In the genomic region with DNA sequence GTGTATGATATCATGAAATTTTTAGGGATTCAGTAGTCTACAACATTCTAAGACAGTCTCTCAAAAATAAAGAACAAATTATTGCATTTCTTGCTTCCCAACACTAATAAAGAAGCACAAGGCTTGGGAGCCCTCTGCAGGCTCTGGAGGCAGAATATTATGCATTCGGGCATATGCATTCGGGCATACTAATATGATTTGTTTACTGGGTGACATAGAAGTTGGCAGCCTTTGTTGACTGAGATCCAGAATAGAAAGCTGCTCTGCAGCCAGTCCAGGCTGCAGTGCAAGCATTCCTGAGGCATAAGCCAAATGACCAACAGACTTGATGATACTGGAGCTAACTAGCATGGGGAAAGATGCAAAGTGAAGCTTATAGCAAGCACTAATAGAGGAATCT, we compare ENCODE assay signal across 2 cellular contexts.
TF ChIP-seq lines count a peak whose summit lies in the region.

No MANE protein-coding gene starts in this region.

TF ChIP-seq in SK-N-SH, 30 proteins besides CTCF, POLR2A, EP300 and RAD21 (continued from another document):
- TF ChIP-seq NFIC (IDR thresholded peaks at IDR 0.05; ENCODE audit: borderline replicate concordance) (no peak), TEAD4 (IDR thresholded peaks at IDR 0.05; ENCODE audit: borderline replicate concordance, insufficient read depth) (no peak), TCF12 (IDR thresholded peaks at IDR 0.05) (no peak), GABPA (IDR thresholded peaks at IDR 0.05; ENCODE audit: low read depth) (no peak), MEF2A (IDR thresholded peaks at IDR 0.05; ENCODE audit: borderline replicate concordance, low read depth) (no peak), GATA2 (CRISPR knock-in tag; IDR thresholded peaks at IDR 0.05) (no peak), RXRA (IDR thresholded peaks at IDR 0.05; ENCODE audit: borderline replicate concordance, low read depth) (no peak), YY1 (IDR thresholded peaks at IDR 0.05; ENCODE audit: low read depth) (no peak), SIN3A (IDR thresholded peaks at IDR 0.05; ENCODE audit: borderline replicate concordance, low read depth, low read length) (no peak)
- TF ChIP-seq, protein P1, sequence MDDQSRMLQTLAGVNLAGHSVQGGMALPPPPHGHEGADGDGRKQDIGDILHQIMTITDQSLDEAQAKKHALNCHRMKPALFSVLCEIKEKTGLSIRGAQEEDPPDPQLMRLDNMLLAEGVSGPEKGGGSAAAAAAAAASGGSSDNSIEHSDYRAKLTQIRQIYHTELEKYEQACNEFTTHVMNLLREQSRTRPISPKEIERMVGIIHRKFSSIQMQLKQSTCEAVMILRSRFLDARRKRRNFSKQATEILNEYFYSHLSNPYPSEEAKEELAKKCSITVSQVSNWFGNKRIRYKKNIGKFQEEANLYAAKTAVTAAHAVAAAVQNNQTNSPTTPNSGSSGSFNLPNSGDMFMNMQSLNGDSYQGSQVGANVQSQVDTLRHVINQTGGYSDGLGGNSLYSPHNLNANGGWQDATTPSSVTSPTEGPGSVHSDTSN (IDR thresholded peaks at IDR 0.05): no peak
- TF ChIP-seq, protein P2, sequence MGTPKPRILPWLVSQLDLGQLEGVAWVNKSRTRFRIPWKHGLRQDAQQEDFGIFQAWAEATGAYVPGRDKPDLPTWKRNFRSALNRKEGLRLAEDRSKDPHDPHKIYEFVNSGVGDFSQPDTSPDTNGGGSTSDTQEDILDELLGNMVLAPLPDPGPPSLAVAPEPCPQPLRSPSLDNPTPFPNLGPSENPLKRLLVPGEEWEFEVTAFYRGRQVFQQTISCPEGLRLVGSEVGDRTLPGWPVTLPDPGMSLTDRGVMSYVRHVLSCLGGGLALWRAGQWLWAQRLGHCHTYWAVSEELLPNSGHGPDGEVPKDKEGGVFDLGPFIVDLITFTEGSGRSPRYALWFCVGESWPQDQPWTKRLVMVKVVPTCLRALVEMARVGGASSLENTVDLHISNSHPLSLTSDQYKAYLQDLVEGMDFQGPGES (IDR thresholded peaks at IDR 0.05; ENCODE audit: low read depth, low read length): no peak
- TF ChIP-seq, protein P3, sequence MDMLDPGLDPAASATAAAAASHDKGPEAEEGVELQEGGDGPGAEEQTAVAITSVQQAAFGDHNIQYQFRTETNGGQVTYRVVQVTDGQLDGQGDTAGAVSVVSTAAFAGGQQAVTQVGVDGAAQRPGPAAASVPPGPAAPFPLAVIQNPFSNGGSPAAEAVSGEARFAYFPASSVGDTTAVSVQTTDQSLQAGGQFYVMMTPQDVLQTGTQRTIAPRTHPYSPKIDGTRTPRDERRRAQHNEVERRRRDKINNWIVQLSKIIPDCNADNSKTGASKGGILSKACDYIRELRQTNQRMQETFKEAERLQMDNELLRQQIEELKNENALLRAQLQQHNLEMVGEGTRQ (IDR thresholded peaks at IDR 0.05; ENCODE audit: borderline replicate concordance, low read depth, low read length): no peak

TF ChIP-seq in SK-N-SH treated with all-trans-retinoic acid at 6 μM for 48 hours, 23 proteins besides CTCF, POLR2A, EP300 and RAD21 (continued from another document):
- TF ChIP-seq, protein P4, sequence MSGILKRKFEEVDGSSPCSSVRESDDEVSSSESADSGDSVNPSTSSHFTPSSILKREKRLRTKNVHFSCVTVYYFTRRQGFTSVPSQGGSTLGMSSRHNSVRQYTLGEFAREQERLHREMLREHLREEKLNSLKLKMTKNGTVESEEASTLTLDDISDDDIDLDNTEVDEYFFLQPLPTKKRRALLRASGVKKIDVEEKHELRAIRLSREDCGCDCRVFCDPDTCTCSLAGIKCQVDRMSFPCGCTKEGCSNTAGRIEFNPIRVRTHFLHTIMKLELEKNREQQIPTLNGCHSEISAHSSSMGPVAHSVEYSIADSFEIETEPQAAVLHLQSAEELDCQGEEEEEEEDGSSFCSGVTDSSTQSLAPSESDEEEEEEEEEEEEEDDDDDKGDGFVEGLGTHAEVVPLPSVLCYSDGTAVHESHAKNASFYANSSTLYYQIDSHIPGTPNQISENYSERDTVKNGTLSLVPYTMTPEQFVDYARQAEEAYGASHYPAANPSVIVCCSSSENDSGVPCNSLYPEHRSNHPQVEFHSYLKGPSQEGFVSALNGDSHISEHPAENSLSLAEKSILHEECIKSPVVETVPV (CRISPR knock-in tag; IDR thresholded peaks at IDR 0.05): no peak
- TF ChIP-seq GLIS3 (CRISPR knock-in tag; IDR thresholded peaks at IDR 0.05) (no peak), ZC3H10 (CRISPR knock-in tag; IDR thresholded peaks at IDR 0.05) (no peak), ZNF8 (CRISPR knock-in tag; IDR thresholded peaks at IDR 0.05) (no peak), ZFP3 (CRISPR knock-in tag; IDR thresholded peaks at IDR 0.05) (no peak), OSR1 (CRISPR knock-in tag; IDR thresholded peaks at IDR 0.05) (no peak), SNAI2 (CRISPR knock-in tag; IDR thresholded peaks at IDR 0.05) (no peak), TCF4 (CRISPR knock-in tag; IDR thresholded peaks at IDR 0.05; ENCODE audit: borderline replicate concordance) (no peak)
